Comparison of ENCODE assay signal across 8 cellular contexts in genomic region chr9:129619787-129620668, GRCh38. TPM values are rescaled to one million over a fixed set of nuclear protein-coding genes. Genes with fewer than 3 reads are reported as not detected.
DNase-seq lines count a peak whose midpoint lies in the region; ATAC-seq and TF ChIP-seq lines count a peak whose summit lies in the region.

No MANE protein-coding gene starts in this region.

- no peaks in the 10 kb centered on the region for H4K20me1 ChIP-seq in PC-3 (ENCODE audit: low read length)
- no peaks in the 10 kb centered on the region for H4K20me1 ChIP-seq in OCI-LY7 (ENCODE audit: insufficient read depth, low read length)

- DNase-seq in EH (ENCODE audit: low read depth) (peak; percentile 51), PC-3 (no peak), epithelial cell of esophagus (ENCODE audit: low read depth) (peak; percentile 31), nephron progenitor cell (peak; percentile 72), DMS153 treated with DMSO at 0.1 percent for 48 hours (lab: John Stamatoyannopoulos, UW; ENCODE audit: unreplicated experiment) (no peak), mesenteric fat pad (ENCODE audit: low spot score) (no peak), OCI-LY7 (ENCODE audit: low spot score) (no peak)

- H3K9me3 Mint-ChIP-seq in nephron progenitor cell, result no peaks in the 10 kb centered on the region

- ATAC-seq in PC-3 (peak; percentile 34), HG03469 (IDR thresholded peaks at IDR 0.05; ENCODE audit: unreplicated experiment) (no peak)

- TF ChIP-seq CTCF in PC-3 (conservative IDR thresholded peaks at IDR 0.05; ENCODE audit: low read depth, low read length) (no peak; the same call in 1 of the 2 replicates), epithelial cell of esophagus (IDR thresholded peaks at IDR 0.05; ENCODE audit: insufficient read depth, low read depth, low read length, missing control alignments) (no peak), nephron progenitor cell (IDR thresholded peaks at IDR 0.05) (no peak), OCI-LY7 (conservative IDR thresholded peaks at IDR 0.05; ENCODE audit: low read length) (no peak)

- no peaks in the 10 kb centered on the region for H3F3A ChIP-seq in PC-3 (ENCODE audit: low read length, unreplicated experiment)

- H3K27ac ChIP-seq in PC-3 (ENCODE audit: low read length) (no peak overlapping the region), OCI-LY7 (ENCODE audit: low read depth, low read length, poor library complexity, severe bottlenecking) (no peak overlapping the region)

- H3K79me2 ChIP-seq in PC-3 (ENCODE audit: low read length) (no peaks in the 10 kb centered on the region), OCI-LY7 (ENCODE audit: insufficient read depth, low read depth, low read length) (no peaks in the 10 kb centered on the region)

- H3K9me3 ChIP-seq in PC-3 (ENCODE audit: low read length), result no peaks in the 10 kb centered on the region
- no peaks in the 10 kb centered on the region for H3K9me3 ChIP-seq in OCI-LY7 (ENCODE audit: low read length)

- H3K27ac Mint-ChIP-seq in nephron progenitor cell, result no peak overlapping the region

- H3K9me2 ChIP-seq in PC-3 (replicated peaks; ENCODE audit: low read length) (no peaks in the 10 kb centered on the region), OCI-LY7 (ENCODE audit: insufficient read depth, low read length) (no peaks in the 10 kb centered on the region)

- H3K4me1 Mint-ChIP-seq in nephron progenitor cell, result peaks cover 24% of the 10 kb centered on the region

- H3K4me3 ChIP-seq in PC-3 (ENCODE audit: low read length) (peak overlapping the region; percentile 61), epithelial cell of esophagus (ENCODE audit: low read length) (peak overlapping the region; percentile 32), OCI-LY7 (ENCODE audit: low read depth, low read length, poor library complexity, severe bottlenecking) (no peak overlapping the region)

- H3K4me2 ChIP-seq in PC-3 (ENCODE audit: low read length) (peak overlapping the region; percentile 76), OCI-LY7 (ENCODE audit: low read length) (no peak overlapping the region)

- POLR2A ChIA-PET in PC-3 (lab: Charles Lee; ENCODE audit: unreplicated experiment) (no interaction called here), OCI-LY7 (lab: Charles Lee) (no interaction called here)

- H2AFZ ChIP-seq in PC-3 (ENCODE audit: low read length) (peak overlapping the region; percentile 65; the same call in 1 of the 2 replicates), OCI-LY7 (ENCODE audit: low read length) (no peak overlapping the region)

- H3K27me3 ChIP-seq in PC-3 (ENCODE audit: low read length), result no peaks in the 10 kb centered on the region

- H3K4me1 ChIP-seq in PC-3 (ENCODE audit: insufficient read depth, low read length) (no peaks in the 10 kb centered on the region), OCI-LY7 (ENCODE audit: insufficient read depth, low read length, poor library complexity, severe bottlenecking) (peaks cover 13% of the 10 kb centered on the region)

- CTCF ChIA-PET in PC-3 (lab: Charles Lee) (no interaction called here), OCI-LY7 (lab: Charles Lee; ENCODE audit: unreplicated experiment) (no interaction called here)

- intact Hi-C loops in PC-3 (cut with micrococcal nuclease) (no loop called here), OCI-LY7 (cut with micrococcal nuclease; ENCODE audit: unreplicated experiment) (no loop called here)

- peaks cover 25% of the 10 kb centered on the region for H3K27me3 Mint-ChIP-seq in nephron progenitor cell (ENCODE audit: low read depth, poor library complexity)

- H3K4me3 Mint-ChIP-seq in nephron progenitor cell, result peak overlapping the region; percentile 79

- no peak overlapping the region for H3K9ac ChIP-seq in PC-3 (ENCODE audit: low read length)

- no TSS peak for BruUV-seq in PC-3 (replicated peaks; lab: Mats Ljungman, UMichigan)
- no TSS peak for BruUV-seq in OCI-LY7 (replicated peaks; lab: Mats Ljungman, UMichigan)

- H3K36me3 Mint-ChIP-seq in nephron progenitor cell (ENCODE audit: low read depth), result no peaks in the 10 kb centered on the region

- H3K36me3 ChIP-seq in PC-3 (ENCODE audit: low read depth, low read length) (no peaks in the 10 kb centered on the region), OCI-LY7 (ENCODE audit: insufficient read depth, low read length) (no peaks in the 10 kb centered on the region)

RNA-seq across cellular contexts. Expression of gene C9orf50, which starts 0.9 kb away (rescaled TPM):
- total RNA-seq in PC-3 (2014; rRNA removed) (not detected in 2 replicates), mesenteric fat pad (not detected), OCI-LY7 (2022) (not detected in 2 replicates)
- not detected in 2 replicates for total RNA-seq in OCI-LY7 (2014; rRNA removed; shearing (Covaris generic))

RNA-seq across cellular contexts. Expression of gene NTMT1, which starts 5.9 kb away (rescaled TPM):
- 50.2 and 60.6 TPM in 2 replicates for total RNA-seq in PC-3 (2014; rRNA removed)
- 24.6 TPM for total RNA-seq in mesenteric fat pad
- 46.6 and 51.9 TPM in 2 replicates for total RNA-seq in OCI-LY7 (2014; rRNA removed; shearing (Covaris generic))
- total RNA-seq in OCI-LY7 (2022), result 59.8 and 64.2 TPM in 2 replicates

RNA-seq across cellular contexts. Expression of gene ASB6, which starts 21.9 kb away (rescaled TPM):
- total RNA-seq in PC-3 (2014; rRNA removed), result 19.1 and 20.8 TPM in 2 replicates
- total RNA-seq in mesenteric fat pad, result 14.6 TPM
- total RNA-seq in OCI-LY7 (2014; rRNA removed; shearing (Covaris generic)), result 17.5 and 21.4 TPM in 2 replicates
- total RNA-seq in OCI-LY7 (2022), result 18.9 and 19.0 TPM in 2 replicates

RNA-seq across cellular contexts. Expression of gene PRRX2, which starts 45.4 kb away (rescaled TPM):
- total RNA-seq in PC-3 (2014; rRNA removed) (0.47 and 1.3 TPM in 2 replicates), mesenteric fat pad (8.5 TPM), OCI-LY7 (2022) (not detected in 2 replicates)
- total RNA-seq in OCI-LY7 (2014; rRNA removed; shearing (Covaris generic)), result not detected in 2 replicates

Comparison
In these comparisons a context has a peak if more than half of its experiments do, and no peak if none do; other contexts are left out.
1. DNase-seq: peak in EH (single experiment), epithelial cell of esophagus (single experiment) and nephron progenitor cell (single experiment); none in PC-3 (single experiment), DMS153 treated with DMSO at 0.1 percent for 48 hours (single experiment), mesenteric fat pad (single experiment) and OCI-LY7 (single experiment).